ENCODE assay signal across 1 cellular context in genomic region chr2:196170202-196170680, GRCh38.
TF ChIP-seq lines count a peak whose summit lies in the region.

No MANE protein-coding gene starts in this region.

TF ChIP-seq in A549, 52 proteins besides CTCF, POLR2A, EP300 and RAD21 (continued from another document):
- TF ChIP-seq BCL3 (IDR thresholded peaks at IDR 0.05): no peak
- TF ChIP-seq NFE2L2 (conservative IDR thresholded peaks at IDR 0.05; ENCODE audit: low read length): no peak
